Comparison of ENCODE assay signal across 8 cellular contexts in genomic region chr2:126634273-126634861, GRCh38. TPM values are rescaled to one million over a fixed set of nuclear protein-coding genes. Genes with fewer than 3 reads are reported as not detected.
DNase-seq lines count a peak whose midpoint lies in the region; ATAC-seq and TF ChIP-seq lines count a peak whose summit lies in the region.

No MANE protein-coding gene starts in this region.

- intact Hi-C loops in heart left ventricle (cut with DNase I) (loop anchor here in 2 of 10 donors (10.0 kb wide), 2 partner anchors 100 to 890 kb away; no protein-coding TSS in a partner anchor), posterior cingulate gyrus (cut with DNase I) (no loop called here)

- no peaks in the 10 kb centered on the region for H3K9me3 ChIP-seq in heart left ventricle
- no peaks in the 10 kb centered on the region for H3K9me3 ChIP-seq in right atrium auricular region
- H3K9me3 ChIP-seq in smooth muscle cell (replicated peaks; ENCODE audit: low read depth) = no peaks in the 10 kb centered on the region

- no peak for ATAC-seq in heart left ventricle

- H3K4me3 ChIP-seq in heart left ventricle = no peak overlapping the region
- no peak overlapping the region for H3K4me3 ChIP-seq in right atrium auricular region
- H3K4me3 ChIP-seq in coronary artery = no peak overlapping the region
- no peak overlapping the region for H3K4me3 ChIP-seq in smooth muscle cell

- no peaks in the 10 kb centered on the region for H3K27me3 ChIP-seq in heart left ventricle
- H3K27me3 ChIP-seq in right atrium auricular region = no peaks in the 10 kb centered on the region
- peaks cover 16% of the 10 kb centered on the region for H3K27me3 ChIP-seq in smooth muscle cell (ENCODE audit: low read depth)

- H3K27ac ChIP-seq in heart left ventricle = no peak overlapping the region
- no peak overlapping the region for H3K27ac ChIP-seq in right atrium auricular region
- H3K27ac ChIP-seq in coronary artery = no peak overlapping the region
- H3K27ac ChIP-seq in smooth muscle cell (ENCODE audit: low read depth) = no peak overlapping the region

- H2AFZ ChIP-seq in smooth muscle cell (ENCODE audit: low read depth) = no peak overlapping the region

- no peaks in the 10 kb centered on the region for H3K79me2 ChIP-seq in smooth muscle cell (ENCODE audit: low read depth)

- H3K9ac ChIP-seq in smooth muscle cell (ENCODE audit: low read depth) = no peak overlapping the region

- H3F3A ChIP-seq in smooth muscle cell (ENCODE audit: low read depth) = no peaks in the 10 kb centered on the region

- peak in 1 of 5 donors; percentile 33 for DNase-seq in heart left ventricle
- no peak for DNase-seq in right atrium auricular region (ENCODE audit: low spot score)
- DNase-seq in OCI-M1 (lab: John Stamatoyannopoulos, UW) = peak; percentile 16
- peak; percentile 41 for DNase-seq in coronary artery (ENCODE audit: low spot score)
- DNase-seq in smooth muscle cell (lab: John Stamatoyannopoulos, UW; ENCODE audit: unreplicated experiment) = no peak
- DNase-seq in NCI-H146 treated with DMSO at 0.1 percent for 48 hours (lab: John Stamatoyannopoulos, UW; ENCODE audit: unreplicated experiment) = no peak
- DNase-seq in posterior cingulate gyrus = no peak
- no peak for DNase-seq in dedifferentiated amniotic fluid mesenchymal stem cell (ENCODE audit: extremely low spot score)

- WGBS in heart left ventricle, 4 donors = 57 to 72% (median 67%) methylated on average over 12 of the region's 12 CpGs
- 37% methylated on average over 12 of the region's 12 CpGs for WGBS in smooth muscle cell (ENCODE audit: low lambda C conversion rate)

- peaks cover 0 to 16% (median 4%) of the 10 kb centered on the region in 12 donors for H3K4me1 ChIP-seq in heart left ventricle
- H3K4me1 ChIP-seq in right atrium auricular region = no peaks in the 10 kb centered on the region
- no peaks in the 10 kb centered on the region for H3K4me1 ChIP-seq in smooth muscle cell (ENCODE audit: low read depth)

- no peak overlapping the region for H3K4me2 ChIP-seq in smooth muscle cell

- H3K36me3 ChIP-seq in heart left ventricle (no peaks in the 10 kb centered on the region), right atrium auricular region (no peaks in the 10 kb centered on the region), smooth muscle cell (ENCODE audit: low read depth) (no peaks in the 10 kb centered on the region)

- no peaks in the 10 kb centered on the region for H4K20me1 ChIP-seq in smooth muscle cell (ENCODE audit: low read depth)

- TF ChIP-seq CTCF in heart left ventricle (IDR thresholded peaks at IDR 0.05) (peak in 11 of 12 donors; percentile 8 to 53 (median 33)), right atrium auricular region (IDR thresholded peaks at IDR 0.05) (peak in 1 of 2 donors; percentile 50), coronary artery (IDR thresholded peaks at IDR 0.05) (peak; percentile 14), smooth muscle cell (IDR thresholded peaks at IDR 0.05; ENCODE audit: borderline replicate concordance, insufficient read depth, poor library complexity, severe bottlenecking) (peak; percentile 55)

- TF ChIP-seq POLR2A in heart left ventricle (IDR thresholded peaks at IDR 0.05) = no peak

RNA-seq across cellular contexts. Expression of gene GYPC, which starts 21.6 kb away (rescaled TPM):
- 100 to 1,000 TPM; 108 to 149 (median 128) TPM for total RNA-seq in heart left ventricle
- 100 to 1,000 TPM; 131 to 369 TPM for polyA plus RNA-seq in heart left ventricle
- 10 to 100 TPM; 53.8 to 74.9 TPM for total RNA-seq in right atrium auricular region
- 25.5 and 25.7 TPM in 2 replicates for total RNA-seq in smooth muscle cell
- polyA plus RNA-seq in smooth muscle cell = 61.8 and 62.3 TPM in 2 replicates

Comparison
In these comparisons a context has a peak if more than half of its experiments do, and no peak if none do; other contexts are left out.
1. DNase-seq: peak in OCI-M1 (single experiment) and coronary artery (single experiment); none in right atrium auricular region (single experiment), smooth muscle cell (single experiment), NCI-H146 treated with DMSO at 0.1 percent for 48 hours (single experiment), posterior cingulate gyrus (0 of 10) and dedifferentiated amniotic fluid mesenchymal stem cell (single experiment).